Comparison of ENCODE assay signal across 13 cellular contexts in genomic region chr6:151409260-151409659, GRCh38. TPM values are rescaled to one million over a fixed set of nuclear protein-coding genes. Genes with fewer than 3 reads are reported as not detected.
DNase-seq lines count a peak whose midpoint lies in the region; ATAC-seq and TF ChIP-seq lines count a peak whose summit lies in the region.
"Had no signal": no experiment of that assay in that cellular context is flagged by ENCODE, and none has a peak within 500 bp of the region (broad histone marks: within the 10 kb centered on the region; RNA-seq: fewer than 3 reads in every experiment).

No MANE protein-coding gene starts in this region.

- no peak for TF ChIP-seq POLR2A in prostate gland (IDR thresholded peaks at IDR 0.05)

- peak overlapping the region; percentile 32 for H3K27ac Mint-ChIP-seq in memory B cell
- H3K27ac Mint-ChIP-seq: activated CD4-positive, alpha-beta memory T cell treated with anti-CD3 and anti-CD28 coated beads for 36 hours had no signal

- H3K9me3 Mint-ChIP-seq in memory B cell = peaks cover 1% of the 10 kb centered on the region
- H3K9me3 Mint-ChIP-seq: activated CD4-positive, alpha-beta memory T cell treated with anti-CD3 and anti-CD28 coated beads for 36 hours had no signal

- WGBS in prostate gland = 92% methylated on average over 2 of the region's 2 CpGs

- H3K4me3 Mint-ChIP-seq in memory B cell = no peak overlapping the region
- H3K4me3 Mint-ChIP-seq: activated CD4-positive, alpha-beta memory T cell treated with anti-CD3 and anti-CD28 coated beads for 36 hours had no signal

- H3K4me3 ChIP-seq in prostate gland = no peak overlapping the region
- H3K4me3 ChIP-seq: ascending aorta, SJSA1 had no signal

- H3K27me3 Mint-ChIP-seq in memory B cell = no peaks in the 10 kb centered on the region
- H3K27me3 Mint-ChIP-seq: activated CD4-positive, alpha-beta memory T cell treated with anti-CD3 and anti-CD28 coated beads for 36 hours had no signal

- ATAC-seq in GM18517 (IDR thresholded peaks at IDR 0.05; ENCODE audit: unreplicated experiment) (peak; percentile 63), GM21423 (IDR thresholded peaks at IDR 0.05; ENCODE audit: unreplicated experiment) (peak; percentile 70), HG03103 (IDR thresholded peaks at IDR 0.05; ENCODE audit: low read depth, unreplicated experiment) (peak; percentile 46), memory B cell (ENCODE audit: low read depth) (no peak)

- no peaks in the 10 kb centered on the region for H3K27me3 ChIP-seq in prostate gland (replicated peaks; ENCODE audit: insufficient read depth)
- H3K27me3 ChIP-seq: ascending aorta, SJSA1 had no signal

- H3K36me3 ChIP-seq in prostate gland = peaks cover 0 to 3% of the 10 kb centered on the region in 2 donors

- H3K27ac ChIP-seq in prostate gland = no peak overlapping the region
- H3K27ac ChIP-seq: ascending aorta, SJSA1 had no signal

- TF ChIP-seq CTCF in prostate gland (IDR thresholded peaks at IDR 0.05) = no peak

- peaks cover 25% of the 10 kb centered on the region for H3K36me3 Mint-ChIP-seq in memory B cell

- H3K4me1 ChIP-seq in prostate gland (replicated peaks) = no peaks in the 10 kb centered on the region
- H3K4me1 ChIP-seq: SJSA1 had no signal

- no peaks in the 10 kb centered on the region for H3K9me3 ChIP-seq in prostate gland
- H3K9me3 ChIP-seq: ascending aorta had no signal

- peaks cover 17% of the 10 kb centered on the region for H3K4me1 Mint-ChIP-seq in memory B cell

- DNase-seq in memory B cell (ENCODE audit: low spot score in 2 of 2) = no peak
- DNase-seq in prostate gland (ENCODE audit: low spot score) = no peak
- DNase-seq in EL = no peak
- DNase-seq in SW480 (ENCODE audit: low spot score) = no peak
- DNase-seq in activated gamma-delta T cell treated with Interleukin-2 at 50 U/mL for 16 hours = no peak
- DNase-seq: activated CD4-positive, alpha-beta memory T cell treated with anti-CD3 and anti-CD28 coated beads for 36 hours; DMS 273 treated with DMSO at 0.1 percent for 48 hours; NCI-H526 treated with DMSO at 0.1 percent for 48 hours had no signal

- intact Hi-C loops in prostate gland (cut with DNase I) = loop anchor here (5.0 kb wide), 1 partner anchor 43 kb away; the partner anchor contains the start of gene RMND1

RNA-seq across cellular contexts. Expression of gene ZBTB2, which starts 17.9 kb away (rescaled TPM):
- 10 to 100 TPM in 1 of 2 donors, 1 to 10 TPM in 1; 8.1 to 13.6 TPM for total RNA-seq in prostate gland

RNA-seq across cellular contexts. Expression of gene RMND1, which starts 42.7 kb away (rescaled TPM):
- total RNA-seq in prostate gland = 10 to 100 TPM; 17.1 to 22.9 TPM
